In the genomic region with DNA sequence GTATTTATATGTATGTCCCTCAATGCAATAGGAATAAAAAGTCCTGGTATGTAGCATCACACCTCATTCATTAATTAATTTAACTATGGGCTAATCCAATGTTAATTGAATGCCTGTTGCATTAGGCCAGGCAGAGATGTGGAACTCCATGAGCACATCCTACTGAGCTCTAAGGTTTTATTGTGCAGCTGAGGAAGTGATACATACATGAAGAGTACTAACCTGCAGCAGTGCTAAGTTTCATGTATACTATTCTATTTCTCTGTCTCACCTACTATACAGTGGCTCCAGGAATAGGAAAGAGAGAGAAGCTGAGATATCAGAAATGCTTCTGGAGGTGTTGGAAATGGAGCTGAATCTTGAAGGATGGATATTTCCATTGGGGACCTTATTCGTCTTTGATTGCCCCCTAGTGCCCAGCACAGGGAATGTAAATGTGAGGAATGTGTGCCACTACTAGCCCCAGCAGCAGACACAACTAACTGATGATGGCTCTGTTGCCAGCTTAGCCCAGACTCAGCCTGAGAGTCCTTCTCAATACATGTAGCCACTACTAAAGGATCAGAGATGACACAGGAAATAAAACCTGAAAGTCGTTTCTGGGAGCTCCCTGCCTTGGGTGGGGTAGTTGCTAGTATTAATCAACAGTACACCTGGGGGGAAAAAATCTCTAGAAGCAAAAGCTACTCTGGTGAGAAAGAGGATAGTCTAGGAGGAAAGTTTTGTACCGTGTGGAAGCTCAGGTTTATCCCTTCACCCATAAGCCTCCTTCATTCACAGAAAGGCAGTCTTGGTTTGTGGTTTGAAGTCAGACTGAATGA, we compare ENCODE assay signal across 8 cellular contexts.
DNase-seq lines count a peak whose midpoint lies in the region; ATAC-seq and TF ChIP-seq lines count a peak whose summit lies in the region.

No MANE protein-coding gene starts in this region.

- peaks cover 4% of the 10 kb centered on the region for H3K4me1 Mint-ChIP-seq in GM23338
- H3K4me1 Mint-ChIP-seq in activated CD4-positive, alpha-beta memory T cell treated with anti-CD3 and anti-CD28 coated beads, Interleukin-2, amount 10 ng/mL, durations not matched to agents 7 days and 5 days: no peaks in the 10 kb centered on the region

- no peak overlapping the region for H3K4me3 Mint-ChIP-seq in GM23338
- no peak overlapping the region for H3K4me3 Mint-ChIP-seq in activated CD4-positive, alpha-beta memory T cell treated with anti-CD3 and anti-CD28 coated beads, Interleukin-2, amount 10 ng/mL, durations not matched to agents 7 days and 5 days

- H3F3A ChIP-seq in GM23338 (replicated peaks; ENCODE audit: low read depth): no peaks in the 10 kb centered on the region

- H3K27ac ChIP-seq in GM23338 (ENCODE audit: low read depth) (no peak overlapping the region), iPS DF 6.9 (ENCODE audit: low read length) (no peak overlapping the region), transverse colon (no peak overlapping the region)

- DNase-seq in activated CD4-positive, alpha-beta T cell treated with anti-CD3 and anti-CD28 coated beads for 48 hours: peak; percentile 28
- DNase-seq in activated CD4-positive, alpha-beta T cell treated with anti-CD3 and anti-CD28 coated beads for 4 hours: no peak
- DNase-seq in GM23338 (ENCODE audit: low spot score) (peak; percentile 85), NCI-H1105 (lab: John Stamatoyannopoulos, UW) (peak; percentile 48), iPS DF 6.9 (ENCODE audit: low read depth, low spot score) (peak; percentile 57), transverse colon (no peak)
- DNase-seq in activated CD4-positive, alpha-beta memory T cell treated with anti-CD3 and anti-CD28 coated beads, Interleukin-2, amount 10 ng/mL, durations not matched to agents 7 days and 5 days: peak; percentile 23

- in situ Hi-C loops in transverse colon (cut with MboI; ENCODE audit: low pct_ligation_motif_present in 1 of 4, low pct_unique_long_range_greater_than_20kb in 1 of 4, low sequenced_read_pairs in 3 of 4): no loop called here

- intact Hi-C loops in transverse colon (cut with DNase I; ENCODE audit: low total_unique reads): no loop called here

- no peak overlapping the region for H2AFZ ChIP-seq in GM23338

- CTCF ChIA-PET in activated CD4-positive, alpha-beta memory T cell treated with anti-CD3 and anti-CD28 coated beads, Interleukin-2, amount 10 ng/mL, durations not matched to agents 7 days and 5 days (lab: Charles Lee): interaction anchor here (0.7 to 1.7 kb wide), 7 partner anchors 12 to 310 kb away, joined by 3 to 8 read pairs (median 4); no protein-coding TSS in a partner anchor

- H3K4me3 ChIP-seq in GM23338: no peak overlapping the region
- no peak overlapping the region for H3K4me3 ChIP-seq in iPS DF 6.9 (ENCODE audit: low read length)
- H3K4me3 ChIP-seq in transverse colon: no peak overlapping the region

- H3K27me3 ChIP-seq in GM23338 (ENCODE audit: insufficient read depth) (no peaks in the 10 kb centered on the region), iPS DF 6.9 (ENCODE audit: control insufficient read depth, insufficient read depth, low read length) (no peaks in the 10 kb centered on the region), transverse colon (peaks cover 14% of the 10 kb centered on the region)

- H3K36me3 ChIP-seq in GM23338 (ENCODE audit: insufficient read depth): no peaks in the 10 kb centered on the region; the same call in 1 of the 2 replicates
- H3K36me3 ChIP-seq in iPS DF 6.9 (ENCODE audit: control insufficient read depth, insufficient read depth, low read length): no peaks in the 10 kb centered on the region
- no peaks in the 10 kb centered on the region for H3K36me3 ChIP-seq in transverse colon

- H3K4me1 ChIP-seq in GM23338 (ENCODE audit: insufficient read depth) (peaks cover 3% of the 10 kb centered on the region; the same call in 1 of the 2 replicates), iPS DF 6.9 (ENCODE audit: control insufficient read depth, insufficient read depth, low read length) (no peaks in the 10 kb centered on the region), transverse colon (no peaks in the 10 kb centered on the region)

- WGBS in iPS DF 6.9 (ENCODE audit: insufficient coverage, insufficient read length): no CpG with 5 or more reads among the region's 3 CpGs
- WGBS in transverse colon (ENCODE audit: low coverage in 1 of 2), 2 donors: 14 to 22% methylated on average over 2 to 3 of the region's 3 CpGs

- H3K9me3 ChIP-seq in iPS DF 6.9 (ENCODE audit: control insufficient read depth, insufficient read depth, low read length) (no peaks in the 10 kb centered on the region), transverse colon (no peaks in the 10 kb centered on the region)

- ATAC-seq in GM23338 (peak; percentile 100), GM18873 (IDR thresholded peaks at IDR 0.05; ENCODE audit: low FRiP score, unreplicated experiment) (no peak)

- H3K36me3 Mint-ChIP-seq in GM23338 (ENCODE audit: low read depth): no peaks in the 10 kb centered on the region
- H3K36me3 Mint-ChIP-seq in activated CD4-positive, alpha-beta memory T cell treated with anti-CD3 and anti-CD28 coated beads, Interleukin-2, amount 10 ng/mL, durations not matched to agents 7 days and 5 days (ENCODE audit: low read depth): no peaks in the 10 kb centered on the region

- no peaks in the 10 kb centered on the region; the same call in 1 of the 2 replicates for H3K9me2 ChIP-seq in GM23338 (ENCODE audit: insufficient read depth)

- TF ChIP-seq CTCF in GM23338 (conservative IDR thresholded peaks at IDR 0.05; ENCODE audit: low read depth in 2 of 2): peak; percentile 78 to 87
- TF ChIP-seq CTCF in transverse colon (IDR thresholded peaks at IDR 0.05): peak in 3 of 5 experiments; percentile 31 to 42 (median 38)

- H3K79me2 ChIP-seq in GM23338 (replicated peaks; ENCODE audit: insufficient read depth): no peaks in the 10 kb centered on the region

- H4K20me1 ChIP-seq in GM23338 (replicated peaks; ENCODE audit: insufficient read depth): no peaks in the 10 kb centered on the region

- H3K27ac Mint-ChIP-seq in GM23338: no peak overlapping the region
- H3K27ac Mint-ChIP-seq in activated CD4-positive, alpha-beta memory T cell treated with anti-CD3 and anti-CD28 coated beads, Interleukin-2, amount 10 ng/mL, durations not matched to agents 7 days and 5 days: no peak overlapping the region

- POLR2A ChIA-PET in activated CD4-positive, alpha-beta memory T cell treated with anti-CD3 and anti-CD28 coated beads, Interleukin-2, amount 10 ng/mL, durations not matched to agents 7 days and 5 days (lab: Charles Lee): no interaction called here

- no peak overlapping the region for H3K4me2 ChIP-seq in GM23338

- peaks cover 2% of the 10 kb centered on the region for H3K27me3 Mint-ChIP-seq in GM23338 (ENCODE audit: insufficient read depth, low read depth, poor library complexity)
- peaks cover 9% of the 10 kb centered on the region for H3K27me3 Mint-ChIP-seq in activated CD4-positive, alpha-beta memory T cell treated with anti-CD3 and anti-CD28 coated beads, Interleukin-2, amount 10 ng/mL, durations not matched to agents 7 days and 5 days

- no peak for TF ChIP-seq POLR2A in transverse colon (IDR thresholded peaks at IDR 0.05)

- TF ChIP-seq EP300 in transverse colon (IDR thresholded peaks at IDR 0.05; ENCODE audit: low read depth): no peak

- no peaks in the 10 kb centered on the region for H3K9me3 Mint-ChIP-seq in GM23338
- no peaks in the 10 kb centered on the region for H3K9me3 Mint-ChIP-seq in activated CD4-positive, alpha-beta memory T cell treated with anti-CD3 and anti-CD28 coated beads, Interleukin-2, amount 10 ng/mL, durations not matched to agents 7 days and 5 days

TF ChIP-seq in GM23338, 12 proteins besides CTCF, POLR2A, EP300 and RAD21 (continues in another document):
- TF ChIP-seq JUNB (IDR thresholded peaks at IDR 0.05; ENCODE audit: unreplicated experiment): no peak
- TF ChIP-seq, protein P1, sequence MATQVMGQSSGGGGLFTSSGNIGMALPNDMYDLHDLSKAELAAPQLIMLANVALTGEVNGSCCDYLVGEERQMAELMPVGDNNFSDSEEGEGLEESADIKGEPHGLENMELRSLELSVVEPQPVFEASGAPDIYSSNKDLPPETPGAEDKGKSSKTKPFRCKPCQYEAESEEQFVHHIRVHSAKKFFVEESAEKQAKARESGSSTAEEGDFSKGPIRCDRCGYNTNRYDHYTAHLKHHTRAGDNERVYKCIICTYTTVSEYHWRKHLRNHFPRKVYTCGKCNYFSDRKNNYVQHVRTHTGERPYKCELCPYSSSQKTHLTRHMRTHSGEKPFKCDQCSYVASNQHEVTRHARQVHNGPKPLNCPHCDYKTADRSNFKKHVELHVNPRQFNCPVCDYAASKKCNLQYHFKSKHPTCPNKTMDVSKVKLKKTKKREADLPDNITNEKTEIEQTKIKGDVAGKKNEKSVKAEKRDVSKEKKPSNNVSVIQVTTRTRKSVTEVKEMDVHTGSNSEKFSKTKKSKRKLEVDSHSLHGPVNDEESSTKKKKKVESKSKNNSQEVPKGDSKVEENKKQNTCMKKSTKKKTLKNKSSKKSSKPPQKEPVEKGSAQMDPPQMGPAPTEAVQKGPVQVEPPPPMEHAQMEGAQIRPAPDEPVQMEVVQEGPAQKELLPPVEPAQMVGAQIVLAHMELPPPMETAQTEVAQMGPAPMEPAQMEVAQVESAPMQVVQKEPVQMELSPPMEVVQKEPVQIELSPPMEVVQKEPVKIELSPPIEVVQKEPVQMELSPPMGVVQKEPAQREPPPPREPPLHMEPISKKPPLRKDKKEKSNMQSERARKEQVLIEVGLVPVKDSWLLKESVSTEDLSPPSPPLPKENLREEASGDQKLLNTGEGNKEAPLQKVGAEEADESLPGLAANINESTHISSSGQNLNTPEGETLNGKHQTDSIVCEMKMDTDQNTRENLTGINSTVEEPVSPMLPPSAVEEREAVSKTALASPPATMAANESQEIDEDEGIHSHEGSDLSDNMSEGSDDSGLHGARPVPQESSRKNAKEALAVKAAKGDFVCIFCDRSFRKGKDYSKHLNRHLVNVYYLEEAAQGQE (IDR thresholded peaks at IDR 0.05; ENCODE audit: unreplicated experiment): no peak
- no peak for TF ChIP-seq EZH2 (IDR thresholded peaks at IDR 0.05; ENCODE audit: low read depth, unreplicated experiment)
- TF ChIP-seq, protein P2, sequence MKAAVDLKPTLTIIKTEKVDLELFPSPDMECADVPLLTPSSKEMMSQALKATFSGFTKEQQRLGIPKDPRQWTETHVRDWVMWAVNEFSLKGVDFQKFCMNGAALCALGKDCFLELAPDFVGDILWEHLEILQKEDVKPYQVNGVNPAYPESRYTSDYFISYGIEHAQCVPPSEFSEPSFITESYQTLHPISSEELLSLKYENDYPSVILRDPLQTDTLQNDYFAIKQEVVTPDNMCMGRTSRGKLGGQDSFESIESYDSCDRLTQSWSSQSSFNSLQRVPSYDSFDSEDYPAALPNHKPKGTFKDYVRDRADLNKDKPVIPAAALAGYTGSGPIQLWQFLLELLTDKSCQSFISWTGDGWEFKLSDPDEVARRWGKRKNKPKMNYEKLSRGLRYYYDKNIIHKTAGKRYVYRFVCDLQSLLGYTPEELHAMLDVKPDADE (IDR thresholded peaks at IDR 0.05): no peak
- no peak for TF ChIP-seq STAT1 (IDR thresholded peaks at IDR 0.05; ENCODE audit: unreplicated experiment)

Comparison
In these comparisons a context has a peak if more than half of its experiments do, and no peak if none do; other contexts are left out.
1. DNase-seq: peak in activated CD4-positive, alpha-beta T cell treated with anti-CD3 and anti-CD28 coated beads for 48 hours (single experiment), GM23338 (single experiment), NCI-H1105 (single experiment), activated CD4-positive, alpha-beta memory T cell treated with anti-CD3 and anti-CD28 coated beads, Interleukin-2, amount 10 ng/mL, durations not matched to agents 7 days and 5 days (single experiment) and iPS DF 6.9 (single experiment); none in activated CD4-positive, alpha-beta T cell treated with anti-CD3 and anti-CD28 coated beads for 4 hours (0 of 2) and transverse colon (single experiment).